Comparison of ENCODE assay signal across 10 cellular contexts in genomic region chr2:216497382-216497781, GRCh38. TPM values are rescaled to one million over a fixed set of nuclear protein-coding genes. Genes with fewer than 3 reads are reported as not detected.
DNase-seq lines count a peak whose midpoint lies in the region; ATAC-seq and TF ChIP-seq lines count a peak whose summit lies in the region.
"Had no signal": no experiment of that assay in that cellular context is flagged by ENCODE, and none has a peak within 500 bp of the region (broad histone marks: within the 10 kb centered on the region; RNA-seq: fewer than 3 reads in every experiment).

No MANE protein-coding gene starts in this region.

- H3K27me3 ChIP-seq in uterus, result no peaks in the 10 kb centered on the region
- H3K27me3 ChIP-seq in tibial artery, result no peaks in the 10 kb centered on the region

- no peak for DNase-seq in stimulated activated naive CD8-positive, alpha-beta T cell treated with anti-CD3 and anti-CD28 coated beads, Interleukin-15, Interleukin-2, amounts not matched to agents 100 U/mL and 50 U/mL, for 24 hours
- DNase-seq in activated naive CD8-positive, alpha-beta T cell treated with anti-CD3 and anti-CD28 coated beads, Interleukin-2, amount 50 U/mL, for 24 hours, result no peak
- DNase-seq in mesothelial cell of epicardium (ENCODE audit: low spot score in 2 of 2, unreplicated experiment in 2 of 2) (no peak), uterus (no peak), SW 1271 (lab: John Stamatoyannopoulos, UW) (no peak), tibial artery (no peak)
- DNase-seq: DMS79 treated with DMSO at 0.1 percent for 48 hours; stimulated activated CD4-positive, alpha-beta T cell treated with anti-CD3 and anti-CD28 coated beads, Interleukin-15, amount 100 ng/mL, for 24 hours had no signal

- H3K4me1 ChIP-seq in uterus (peaks cover 0 to 14% of the 10 kb centered on the region in 2 donors), tibial artery (peaks cover 0 to 31% (median 26%) of the 10 kb centered on the region in 4 donors)

- peaks cover 37% of the 10 kb centered on the region for H3K36me3 Mint-ChIP-seq in stimulated activated naive CD8-positive, alpha-beta T cell treated with anti-CD3 and anti-CD28 coated beads, Interleukin-15, Interleukin-2, amounts not matched to agents 100 ng/mL and 50 ng/mL, for 24 hours (ENCODE audit: low read depth)
- peaks cover 41% of the 10 kb centered on the region for H3K36me3 Mint-ChIP-seq in activated naive CD8-positive, alpha-beta T cell treated with anti-CD3 and anti-CD28 coated beads, Interleukin-2, amount 50 U/mL, for 24 hours (ENCODE audit: low read depth)
- peaks cover 22% of the 10 kb centered on the region for H3K36me3 Mint-ChIP-seq in mesothelial cell of epicardium

- H3K9me3 ChIP-seq in uterus (no peaks in the 10 kb centered on the region), tibial artery (no peaks in the 10 kb centered on the region)

- H3K36me3 ChIP-seq in uterus (no peaks in the 10 kb centered on the region), tibial artery (peaks cover 25 to 27% (median 27%) of the 10 kb centered on the region in 3 donors)

- peaks cover 60% of the 10 kb centered on the region for H3K4me1 Mint-ChIP-seq in stimulated activated naive CD8-positive, alpha-beta T cell treated with anti-CD3 and anti-CD28 coated beads, Interleukin-15, Interleukin-2, amounts not matched to agents 100 ng/mL and 50 ng/mL, for 24 hours (ENCODE audit: low read depth)
- H3K4me1 Mint-ChIP-seq in activated naive CD8-positive, alpha-beta T cell treated with anti-CD3 and anti-CD28 coated beads, Interleukin-2, amount 50 U/mL, for 24 hours, result peaks cover 52% of the 10 kb centered on the region
- peaks cover 53% of the 10 kb centered on the region for H3K4me1 Mint-ChIP-seq in mesothelial cell of epicardium

- no peak for ATAC-seq in stimulated activated naive CD8-positive, alpha-beta T cell treated with anti-CD3 and anti-CD28 coated beads, Interleukin-15, Interleukin-2, amounts not matched to agents 100 U/mL and 50 U/mL, for 24 hours
- ATAC-seq in activated naive CD8-positive, alpha-beta T cell treated with anti-CD3 and anti-CD28 coated beads, Interleukin-2, amount 50 U/mL, for 24 hours, result no peak
- no peak for ATAC-seq in HG03196 (IDR thresholded peaks at IDR 0.05; ENCODE audit: unreplicated experiment)

- peak overlapping the region; percentile 100 for H3K27ac Mint-ChIP-seq in stimulated activated naive CD8-positive, alpha-beta T cell treated with anti-CD3 and anti-CD28 coated beads, Interleukin-15, Interleukin-2, amounts not matched to agents 100 ng/mL and 50 ng/mL, for 24 hours
- peak overlapping the region; percentile 100 for H3K27ac Mint-ChIP-seq in activated naive CD8-positive, alpha-beta T cell treated with anti-CD3 and anti-CD28 coated beads, Interleukin-2, amount 50 U/mL, for 24 hours
- H3K27ac Mint-ChIP-seq in mesothelial cell of epicardium, result peak overlapping the region; percentile 94

- no peak for TF ChIP-seq POLR2A in uterus (IDR thresholded peaks at IDR 0.05)

- intact Hi-C loops in uterus (cut with DNase I; ENCODE audit: low total_unique reads), result no loop called here
- intact Hi-C loops in tibial artery (cut with DNase I; ENCODE audit: low total_unique reads), result no loop called here

- no peak for TF ChIP-seq CTCF in mesothelial cell of epicardium (IDR thresholded peaks at IDR 0.05; ENCODE audit: unreplicated experiment)
- no peak for TF ChIP-seq CTCF in uterus (IDR thresholded peaks at IDR 0.05)
- TF ChIP-seq CTCF in tibial artery (IDR thresholded peaks at IDR 0.05), result no peak

- H3K4me3 Mint-ChIP-seq in stimulated activated naive CD8-positive, alpha-beta T cell treated with anti-CD3 and anti-CD28 coated beads, Interleukin-15, Interleukin-2, amounts not matched to agents 100 ng/mL and 50 ng/mL, for 24 hours, result peak overlapping the region; percentile 98
- H3K4me3 Mint-ChIP-seq in activated naive CD8-positive, alpha-beta T cell treated with anti-CD3 and anti-CD28 coated beads, Interleukin-2, amount 50 U/mL, for 24 hours, result peak overlapping the region; percentile 97
- peak overlapping the region; percentile 96 for H3K4me3 Mint-ChIP-seq in mesothelial cell of epicardium

- no peak overlapping the region for H3K4me3 ChIP-seq in uterus
- H3K4me3 ChIP-seq in tibial artery, result peak overlapping the region in 1 of 2 donors; percentile 71

- H3K27ac ChIP-seq in uterus (peak overlapping the region; percentile 82 to 87), tibial artery (peak overlapping the region in 1 of 2 donors; percentile 77)

- no peaks in the 10 kb centered on the region for H3K27me3 Mint-ChIP-seq in stimulated activated naive CD8-positive, alpha-beta T cell treated with anti-CD3 and anti-CD28 coated beads, Interleukin-15, Interleukin-2, amounts not matched to agents 100 ng/mL and 50 ng/mL, for 24 hours
- no peaks in the 10 kb centered on the region for H3K27me3 Mint-ChIP-seq in activated naive CD8-positive, alpha-beta T cell treated with anti-CD3 and anti-CD28 coated beads, Interleukin-2, amount 50 U/mL, for 24 hours
- no peaks in the 10 kb centered on the region for H3K27me3 Mint-ChIP-seq in mesothelial cell of epicardium (ENCODE audit: low read depth)

- no peaks in the 10 kb centered on the region for H3K9me3 Mint-ChIP-seq in stimulated activated naive CD8-positive, alpha-beta T cell treated with anti-CD3 and anti-CD28 coated beads, Interleukin-15, Interleukin-2, amounts not matched to agents 100 ng/mL and 50 ng/mL, for 24 hours
- H3K9me3 Mint-ChIP-seq in activated naive CD8-positive, alpha-beta T cell treated with anti-CD3 and anti-CD28 coated beads, Interleukin-2, amount 50 U/mL, for 24 hours, result no peaks in the 10 kb centered on the region
- no peaks in the 10 kb centered on the region for H3K9me3 Mint-ChIP-seq in mesothelial cell of epicardium

RNA-seq across cellular contexts. Expression of gene RPL37A, which starts 1.3 kb away (rescaled TPM):
- total RNA-seq in mesothelial cell of epicardium (2,728 to 2,928 TPM (median 2,867 TPM) in 3 replicates), uterus (1,000 to 10,000 TPM in 3 of 4 donors, 100 to 1,000 TPM in 1; 716 to 2,917 (median 2,308) TPM)
